8 cellular contexts compared by ENCODE assay signal in the genomic region with DNA sequence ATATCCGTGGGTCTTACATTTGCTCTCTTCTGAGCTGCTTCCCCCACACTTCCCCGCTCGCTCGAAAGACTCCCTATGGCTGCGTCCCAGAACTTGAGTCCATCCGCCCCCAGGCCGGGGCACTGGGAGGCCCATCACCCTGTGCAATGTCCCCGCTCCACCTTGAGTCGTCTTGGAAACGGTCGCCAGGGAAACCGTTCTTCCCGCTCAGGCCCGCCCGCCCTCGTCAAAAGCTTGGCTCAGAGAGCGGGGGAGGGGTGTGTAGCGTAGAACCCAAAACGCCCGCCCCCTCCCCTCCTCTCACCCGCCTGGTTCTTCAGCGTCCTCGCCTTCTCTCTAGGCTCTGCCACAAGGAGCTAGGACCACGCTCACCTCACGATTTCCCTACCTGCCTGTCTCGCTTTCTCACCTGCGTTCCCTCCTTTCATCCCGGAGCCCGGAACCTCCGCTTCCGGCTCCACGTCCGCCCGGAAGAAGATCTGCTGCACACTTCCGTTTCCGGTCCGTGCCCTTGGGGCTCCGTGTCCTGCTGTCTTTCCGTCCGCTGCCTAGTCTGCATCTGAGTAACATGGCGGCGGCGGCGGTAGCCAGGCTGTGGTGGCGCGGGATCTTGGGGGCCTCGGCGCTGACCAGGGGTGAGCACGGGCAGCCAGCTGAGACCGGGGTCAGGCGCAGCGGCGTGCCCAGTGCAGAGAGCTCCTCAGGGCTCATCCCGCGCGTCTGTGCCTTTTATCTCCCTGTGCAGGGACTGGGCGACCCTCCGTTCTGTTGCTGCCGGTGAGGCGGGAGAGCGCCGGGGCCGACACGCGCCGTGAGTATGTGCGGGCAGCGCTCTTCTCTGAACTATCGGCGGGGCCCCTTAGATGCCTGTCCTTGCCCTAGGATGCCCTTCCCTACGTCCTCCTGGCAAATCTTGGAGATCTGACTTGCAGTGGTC. TPM values are rescaled to one million over a fixed set of nuclear protein-coding genes. Genes with fewer than 3 reads are reported as not detected.
DNase-seq lines count a peak whose midpoint lies in the region; ATAC-seq and TF ChIP-seq lines count a peak whose summit lies in the region.

A gene (minus strand): TSS at position 447 of the 937 bp plus-strand sequence. CDS start 19 bp downstream, at position 428.
A gene (plus strand): TSS at position 551 of the 937 bp plus-strand sequence. CDS start 18 bp downstream, at position 569.

- H3K36me3 Mint-ChIP-seq in Caco-2 (ENCODE audit: insufficient read depth, unreplicated experiment): peaks cover 78% of the 10 kb centered on the region

- peak within 1 kb of the TSS; percentile 91 for H3K4me3 Mint-ChIP-seq in Caco-2 (ENCODE audit: unreplicated experiment)

- no peaks in the 10 kb centered on the region for H3K9me3 ChIP-seq in Caco-2
- no peaks in the 10 kb centered on the region for H3K9me3 ChIP-seq in endocrine pancreas (ENCODE audit: control insufficient read depth, low read length)

- peaks cover 5% of the 10 kb centered on the region; the same call in 1 of the 2 replicates for H3K4me1 ChIP-seq in Caco-2
- peaks cover 15% of the 10 kb centered on the region for H3K4me1 ChIP-seq in endocrine pancreas (ENCODE audit: control insufficient read depth, insufficient read depth, low read length)

- TF ChIP-seq CTCF in Caco-2 (IDR thresholded peaks at IDR 0.05; ENCODE audit: insufficient read depth in 1 of 2, low read depth in 1 of 2, low read length in 1 of 2, severe bottlenecking in 1 of 2, unreplicated experiment in 1 of 2): no peak

- H3K27ac Mint-ChIP-seq in Caco-2 (ENCODE audit: unreplicated experiment): peak within 1 kb of the TSS; percentile 95

- H3K27me3 ChIP-seq in Caco-2 (replicated peaks; ENCODE audit: control insufficient read depth, insufficient read depth, low read length) (no peaks in the 10 kb centered on the region), endocrine pancreas (ENCODE audit: control insufficient read depth, insufficient read depth, low read length) (no peaks in the 10 kb centered on the region)

- BruUV-seq in Caco-2 (replicated peaks; lab: Mats Ljungman, UMichigan): TSS peak; percentile 63

- CTCF ChIA-PET in Caco-2 (lab: Charles Lee): interaction anchor here (1.0 kb wide), 1 partner anchor 25 kb away, joined by 4 read pairs; no protein-coding TSS in a partner anchor

- intact Hi-C loops in Caco-2 (cut with micrococcal nuclease; ENCODE audit: unreplicated experiment): loop anchor here (1.0 kb wide), 1 partner anchor 25 kb away; a partner anchor contains a TSS

- POLR2A ChIA-PET in Caco-2 (lab: Charles Lee): interaction anchor here (0.5 to 1.6 kb wide), 4 partner anchors 11 to 1661 kb away, joined by 4 to 12 read pairs (median 6); no protein-coding TSS in a partner anchor

- H3K4me1 Mint-ChIP-seq in Caco-2 (ENCODE audit: low read depth, unreplicated experiment): peaks cover 6% of the 10 kb centered on the region

- H3K27me3 Mint-ChIP-seq in Caco-2 (ENCODE audit: insufficient read depth, unreplicated experiment): no peaks in the 10 kb centered on the region

- H3K36me3 ChIP-seq in Caco-2 (ENCODE audit: control insufficient read depth, insufficient read depth, low read length): peaks cover 1% of the 10 kb centered on the region; the same call in 1 of the 2 replicates
- peaks cover 3% of the 10 kb centered on the region for H3K36me3 ChIP-seq in endocrine pancreas (ENCODE audit: control insufficient read depth, insufficient read depth, low read length)

- ATAC-seq in GM21390 (IDR thresholded peaks at IDR 0.05; ENCODE audit: unreplicated experiment): peak; percentile 94

- H3K9ac ChIP-seq in endocrine pancreas (ENCODE audit: control insufficient read depth, insufficient read depth, low read length): peak within 1 kb of the TSS; percentile 85

- H3K9me3 Mint-ChIP-seq in Caco-2 (ENCODE audit: unreplicated experiment): no peaks in the 10 kb centered on the region

- H3K4me3 ChIP-seq in Caco-2 (ENCODE audit: low read depth, low read length): peak within 1 kb of the TSS; percentile 95
- H3K4me3 ChIP-seq in endocrine pancreas (ENCODE audit: control insufficient read depth, insufficient read depth, low read length): peak within 1 kb of the TSS; percentile 88

- peak; percentile 93 to 94 for DNase-seq in Caco-2
- DNase-seq in HUDEP-2 (lab: John Stamatoyannopoulos, UW; ENCODE audit: unreplicated experiment in 76 of 76): peak in 75 of 76 experiments; percentile 19 to 95 (median 76)
- DNase-seq in NOMO-1 treated with dmso at 0.1 percent for 144 hours (lab: John Stamatoyannopoulos, UW; ENCODE audit: unreplicated experiment): peak; percentile 87
- peak; percentile 76 to 93 (median 93) for DNase-seq in activated CD8-positive, alpha-beta memory T cell treated with anti-CD3 and anti-CD28 coated beads for 48 hours (ENCODE audit: low read depth in 2 of 3, low spot score in 2 of 3)
- peak; percentile 96 for DNase-seq in mesenteric fat pad (ENCODE audit: low spot score)
- peak; percentile 79 for DNase-seq in stimulated activated CD8-positive, alpha-beta memory T cell treated with anti-CD3 and anti-CD28 coated beads, Interleukin-15, amount 100 ng/mL, for 1 hour (ENCODE audit: low read depth)

RNA-seq across cellular contexts. Expression of the first gene that starts in this region (rescaled TPM):
- 11.9 and 12.5 TPM in 2 replicates for total RNA-seq in Caco-2 (2022)
- total RNA-seq in mesenteric fat pad: 12.6 TPM

RNA-seq across cellular contexts. Expression of the second gene that starts in this region (rescaled TPM):
- total RNA-seq in Caco-2 (2022) (183 and 185 TPM in 2 replicates), mesenteric fat pad (72.8 TPM)

Comparison
In these comparisons a context has a peak if more than half of its experiments do, and no peak if none do; other contexts are left out.
1. Peak in every context shown above with its lines: DNase-seq, ATAC-seq and H3K4me3 ChIP-seq.